Comparison of ENCODE assay signal across 11 cellular contexts in genomic region chr9:128093016-128093415, GRCh38. TPM values are rescaled to one million over a fixed set of nuclear protein-coding genes. Genes with fewer than 3 reads are reported as not detected.
DNase-seq lines count a peak whose midpoint lies in the region; ATAC-seq and TF ChIP-seq lines count a peak whose summit lies in the region.
"Had no signal": no experiment of that assay in that cellular context is flagged by ENCODE, and none has a peak within 500 bp of the region (broad histone marks: within the 10 kb centered on the region; RNA-seq: fewer than 3 reads in every experiment).

No MANE protein-coding gene starts in this region.

- no peaks in the 10 kb centered on the region for H3K9me3 Mint-ChIP-seq in activated CD4-positive, alpha-beta T cell treated with anti-CD3 and anti-CD28 coated beads, Interleukin-2, amount 10 ng/mL, durations not matched to agents 24 days and 14 days

- H3K27me3 ChIP-seq in adrenal gland: no peaks in the 10 kb centered on the region
- no peaks in the 10 kb centered on the region for H3K27me3 ChIP-seq in lower lobe of right lung (ENCODE audit: low read depth)

- intact Hi-C loops in activated CD4-positive, alpha-beta T cell treated with anti-CD3 and anti-CD28 coated beads, Interleukin-2, amount 10 ng/mL, durations not matched to agents 24 days and 14 days (cut with micrococcal nuclease): no loop called here
- intact Hi-C loops in adrenal gland (cut with DNase I) (no loop called here), lower lobe of right lung (cut with DNase I) (no loop called here)

- no peaks in the 10 kb centered on the region for H3K27me3 Mint-ChIP-seq in activated CD4-positive, alpha-beta T cell treated with anti-CD3 and anti-CD28 coated beads, Interleukin-2, amount 10 ng/mL, durations not matched to agents 24 days and 14 days

- ATAC-seq in lower lobe of right lung (no peak), HG03565 (IDR thresholded peaks at IDR 0.05; ENCODE audit: unreplicated experiment) (no peak)

- peaks cover 3% of the 10 kb centered on the region for H3K36me3 Mint-ChIP-seq in activated CD4-positive, alpha-beta T cell treated with anti-CD3 and anti-CD28 coated beads, Interleukin-2, amount 10 ng/mL, durations not matched to agents 24 days and 14 days (ENCODE audit: low read depth)

- H3K4me3 ChIP-seq in adrenal gland (no peak overlapping the region), lower lobe of right lung (no peak overlapping the region)

- no peaks in the 10 kb centered on the region for H3K9me3 ChIP-seq in adrenal gland (replicated peaks in 1 of 3)
- H3K9me3 ChIP-seq in lower lobe of right lung: no peaks in the 10 kb centered on the region

- H3K4me1 ChIP-seq in adrenal gland (replicated peaks in 1 of 2) (peaks cover 33 to 71% of the 10 kb centered on the region in 2 donors), lower lobe of right lung (peaks cover 87% of the 10 kb centered on the region)

- DNase-seq in activated CD4-positive, alpha-beta T cell treated with anti-CD3 and anti-CD28 coated beads, Interleukin-2, amount 10 ng/mL, durations not matched to agents 24 days and 14 days: no peak
- DNase-seq in activated CD4-positive, alpha-beta T cell treated with anti-CD3 and anti-CD28 coated beads for 1 hour: no peak
- no peak for DNase-seq in adrenal gland
- DNase-seq in lower lobe of right lung: no peak
- no peak for DNase-seq in NCI-H82 treated with DMSO at 0.1 percent for 48 hours (lab: John Stamatoyannopoulos, UW; ENCODE audit: unreplicated experiment)
- no peak for DNase-seq in stimulated activated CD8-positive, alpha-beta memory T cell treated with anti-CD3 and anti-CD28 coated beads, Interleukin-4, amount 100 ng/mL, for 48 hours
- DNase-seq: ACHN; activated CD8-positive, alpha-beta memory T cell treated with anti-CD3 and anti-CD28 coated beads, Interleukin-2, amount 50 U/mL, for 48 hours; NCI-H446 had no signal

- TF ChIP-seq POLR2A in adrenal gland (IDR thresholded peaks at IDR 0.05): no peak

- WGBS in adrenal gland, 4 donors: 46 to 63% (median 54%) methylated on average over 4 of the region's 4 CpGs

- peak overlapping the region; percentile 98 for H3K27ac Mint-ChIP-seq in activated CD4-positive, alpha-beta T cell treated with anti-CD3 and anti-CD28 coated beads, Interleukin-2, amount 10 ng/mL, durations not matched to agents 24 days and 14 days

- peak overlapping the region; percentile 63 to 96 (median 88) for H3K27ac ChIP-seq in adrenal gland
- H3K27ac ChIP-seq in lower lobe of right lung: peak overlapping the region; percentile 95
- H3K27ac ChIP-seq in temporal lobe (ENCODE audit: low read depth, low read length): peak overlapping the region; percentile 91

- TF ChIP-seq CTCF in adrenal gland (IDR thresholded peaks at IDR 0.05) (no peak), lower lobe of right lung (IDR thresholded peaks at IDR 0.05) (no peak)

- H3K4me3 Mint-ChIP-seq in activated CD4-positive, alpha-beta T cell treated with anti-CD3 and anti-CD28 coated beads, Interleukin-2, amount 10 ng/mL, durations not matched to agents 24 days and 14 days: peak overlapping the region; percentile 85

- peaks cover 56% of the 10 kb centered on the region for H3K4me1 Mint-ChIP-seq in activated CD4-positive, alpha-beta T cell treated with anti-CD3 and anti-CD28 coated beads, Interleukin-2, amount 10 ng/mL, durations not matched to agents 24 days and 14 days

- H3K36me3 ChIP-seq in adrenal gland (replicated peaks in 1 of 2) (no peaks in the 10 kb centered on the region), lower lobe of right lung (no peaks in the 10 kb centered on the region)

RNA-seq across cellular contexts. Expression of gene SLC25A25, which starts 25.0 kb away (rescaled TPM):
- total RNA-seq in activated CD4-positive, alpha-beta T cell treated with anti-CD3 and anti-CD28 coated beads, Interleukin-2, amount 10 ng/mL, durations not matched to agents 24 days and 14 days: 12.2 and 14.0 TPM in 2 replicates
- total RNA-seq in adrenal gland (10 to 100 TPM; 11.4 to 60.6 (median 25.5) TPM), lower lobe of right lung (27.3 TPM), temporal lobe (26.6 TPM)
- 10 to 100 TPM; 13.6 to 14.1 (median 13.9) TPM for polyA plus RNA-seq in adrenal gland

RNA-seq across cellular contexts. Expression of gene NAIF1, which starts 25.9 kb away (rescaled TPM):
- 9.6 and 11.1 TPM in 2 replicates for total RNA-seq in activated CD4-positive, alpha-beta T cell treated with anti-CD3 and anti-CD28 coated beads, Interleukin-2, amount 10 ng/mL, durations not matched to agents 24 days and 14 days
- total RNA-seq in adrenal gland (10 to 100 TPM in 6 of 8 donors, 1 to 10 TPM in 2; 8.0 to 20.7 (median 12.2) TPM), lower lobe of right lung (11.3 TPM), temporal lobe (5.2 TPM)
- 10 to 100 TPM in 2 of 3 donors, 1 to 10 TPM in 1; 6.6 to 12.8 (median 10.8) TPM for polyA plus RNA-seq in adrenal gland

RNA-seq across cellular contexts. Expression of gene PTGES2, which starts 34.5 kb away (rescaled TPM):
- total RNA-seq in activated CD4-positive, alpha-beta T cell treated with anti-CD3 and anti-CD28 coated beads, Interleukin-2, amount 10 ng/mL, durations not matched to agents 24 days and 14 days: 84.6 and 89.8 TPM in 2 replicates
- total RNA-seq in adrenal gland (100 to 1,000 TPM in 4 of 8 donors, 10 to 100 TPM in 4; 82.5 to 147 (median 101) TPM), lower lobe of right lung (30.6 TPM), temporal lobe (40.1 TPM)
- 100 to 1,000 TPM in 2 of 3 donors, 10 to 100 TPM in 1; 69.5 to 104 (median 101) TPM for polyA plus RNA-seq in adrenal gland

RNA-seq across cellular contexts. Expression of gene LCN2, which starts 56.2 kb away (rescaled TPM):
- not detected in 2 replicates for total RNA-seq in activated CD4-positive, alpha-beta T cell treated with anti-CD3 and anti-CD28 coated beads, Interleukin-2, amount 10 ng/mL, durations not matched to agents 24 days and 14 days
- total RNA-seq in adrenal gland (10 to 100 TPM in 1 of 8 donors, 1 to 10 TPM in 4, not detected in 3; 1.0 to 48.2 (median 1.2) TPM), lower lobe of right lung (83.4 TPM), temporal lobe (0.25 TPM)
- 1 to 10 TPM in 2 of 3 donors, under 1 TPM in 1; 0.37 to 1.9 (median 1.7) TPM for polyA plus RNA-seq in adrenal gland
